Comparison of ENCODE assay signal across 1 cellular context in genomic region chr2:207121784-207122183, GRCh38.
TF ChIP-seq lines count a peak whose summit lies in the region.

No MANE protein-coding gene starts in this region.

TF ChIP-seq in WTC11, 78 proteins besides CTCF, POLR2A, EP300 and RAD21 (continued from another document):
- TF ChIP-seq ARID4B (CRISPR knock-in tag; IDR thresholded peaks at IDR 0.05; ENCODE audit: borderline replicate concordance) (no peak), TCF7 (CRISPR knock-in tag; IDR thresholded peaks at IDR 0.05; ENCODE audit: low read depth) (no peak), SP1 (CRISPR knock-in tag; conservative IDR thresholded peaks at IDR 0.05) (no peak), IRF1 (CRISPR knock-in tag; IDR thresholded peaks at IDR 0.05) (no peak), ZNF263 (CRISPR knock-in tag; IDR thresholded peaks at IDR 0.05; ENCODE audit: low read depth) (no peak), ZBTB21 (CRISPR knock-in tag; IDR thresholded peaks at IDR 0.05; ENCODE audit: borderline replicate concordance) (no peak), JAZF1 (CRISPR knock-in tag; IDR thresholded peaks at IDR 0.05) (no peak), HMGA2 (CRISPR knock-in tag; IDR thresholded peaks at IDR 0.05) (no peak)
- TF ChIP-seq, protein P1, sequence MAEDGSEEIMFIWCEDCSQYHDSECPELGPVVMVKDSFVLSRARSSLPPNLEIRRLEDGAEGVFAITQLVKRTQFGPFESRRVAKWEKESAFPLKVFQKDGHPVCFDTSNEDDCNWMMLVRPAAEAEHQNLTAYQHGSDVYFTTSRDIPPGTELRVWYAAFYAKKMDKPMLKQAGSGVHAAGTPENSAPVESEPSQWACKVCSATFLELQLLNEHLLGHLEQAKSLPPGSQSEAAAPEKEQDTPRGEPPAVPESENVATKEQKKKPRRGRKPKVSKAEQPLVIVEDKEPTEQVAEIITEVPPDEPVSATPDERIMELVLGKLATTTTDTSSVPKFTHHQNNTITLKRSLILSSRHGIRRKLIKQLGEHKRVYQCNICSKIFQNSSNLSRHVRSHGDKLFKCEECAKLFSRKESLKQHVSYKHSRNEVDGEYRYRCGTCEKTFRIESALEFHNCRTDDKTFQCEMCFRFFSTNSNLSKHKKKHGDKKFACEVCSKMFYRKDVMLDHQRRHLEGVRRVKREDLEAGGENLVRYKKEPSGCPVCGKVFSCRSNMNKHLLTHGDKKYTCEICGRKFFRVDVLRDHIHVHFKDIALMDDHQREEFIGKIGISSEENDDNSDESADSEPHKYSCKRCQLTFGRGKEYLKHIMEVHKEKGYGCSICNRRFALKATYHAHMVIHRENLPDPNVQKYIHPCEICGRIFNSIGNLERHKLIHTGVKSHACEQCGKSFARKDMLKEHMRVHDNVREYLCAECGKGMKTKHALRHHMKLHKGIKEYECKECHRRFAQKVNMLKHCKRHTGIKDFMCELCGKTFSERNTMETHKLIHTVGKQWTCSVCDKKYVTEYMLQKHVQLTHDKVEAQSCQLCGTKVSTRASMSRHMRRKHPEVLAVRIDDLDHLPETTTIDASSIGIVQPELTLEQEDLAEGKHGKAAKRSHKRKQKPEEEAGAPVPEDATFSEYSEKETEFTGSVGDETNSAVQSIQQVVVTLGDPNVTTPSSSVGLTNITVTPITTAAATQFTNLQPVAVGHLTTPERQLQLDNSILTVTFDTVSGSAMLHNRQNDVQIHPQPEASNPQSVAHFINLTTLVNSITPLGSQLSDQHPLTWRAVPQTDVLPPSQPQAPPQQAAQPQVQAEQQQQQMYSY (CRISPR knock-in tag; IDR thresholded peaks at IDR 0.05): no peak
